ENCODE assay signal across 24 cellular contexts in genomic region chr2:54446122-54446521, GRCh38.
"Had no signal": no experiment of that assay in that cellular context is flagged by ENCODE, and none has a peak within 500 bp of the region (broad histone marks: within the 10 kb centered on the region; RNA-seq: fewer than 3 reads in every experiment).

No MANE protein-coding gene starts in this region.

- DNase-seq: activated CD4-positive, alpha-beta memory T cell treated with anti-CD3 and anti-CD28 coated beads for 36 hours; activated CD4-positive, alpha-beta T cell treated with anti-CD3 and anti-CD28 coated beads for 36 hours; activated CD4-positive, alpha-beta T cell treated with anti-CD3 and anti-CD28 coated beads, Interleukin-2, amount 10 ng/mL, durations not matched to agents 24 days and 14 days; activated CD4-positive, CD25-positive, alpha-beta regulatory T cell; activated CD4-positive, CD25-positive, alpha-beta regulatory T cell treated with anti-CD3 and anti-CD28 coated beads, Interleukin-2, amount 50 U/mL, for 72 hours; activated CD8-positive, alpha-beta memory T cell treated with anti-CD3 and anti-CD28 coated beads, Interleukin-2, amount 10 ng/mL, durations not matched to agents 7 days and 5 days; activated CD8-positive, alpha-beta memory T cell treated with anti-CD3 and anti-CD28 coated beads, Interleukin-2, amount 50 U/mL, for 4 hours; activated CD8-positive, alpha-beta T cell treated with anti-CD3 and anti-CD28 coated beads, Interleukin-2, amount 10 ng/mL, durations not matched to agents 7 days and 5 days; activated effector memory CD4-positive, alpha-beta T cell treated with anti-CD3 and anti-CD28 coated beads, Interleukin-2, amount 50 U/mL, for 16 hours; activated naive CD4-positive, alpha-beta T cell treated with anti-CD3 and anti-CD28 coated beads for 36 hours; activated naive CD8-positive, alpha-beta T cell treated with anti-CD3 and anti-CD28 coated beads for 36 hours; activated naive CD8-positive, alpha-beta T cell treated with anti-CD3 and anti-CD28 coated beads, Interleukin-2, amount 50 U/mL, for 24 hours; activated T-cell treated with anti-CD3 and anti-CD28 coated beads, Interleukin-2, amount 50 U/mL, for 1 hour; activated T-cell treated with anti-CD3 and anti-CD28 coated beads, Interleukin-2, amount 50 U/mL, for 48 hours; adrenal gland; amygdala; aorta; body of pancreas; dorsolateral prefrontal cortex; effector memory CD4-positive, alpha-beta T cell; endodermal cell; foreskin fibroblast; T-helper 2 cell had no signal

- H3K27ac ChIP-seq: adrenal gland, body of pancreas, coronary artery had no signal

- H3K9me3 ChIP-seq: adrenal gland, body of pancreas had no signal

- H3K4me1 ChIP-seq: adrenal gland had no signal

- H3K4me3 ChIP-seq: adrenal gland, body of pancreas, coronary artery, dorsolateral prefrontal cortex had no signal

- H3K27me3 ChIP-seq: adrenal gland, body of pancreas, dorsolateral prefrontal cortex had no signal

- H3K36me3 ChIP-seq: adrenal gland had no signal
